8 cellular contexts compared by ENCODE assay signal in genomic region chr1:10211805-10212405, GRCh38. TPM values are rescaled to one million over a fixed set of nuclear protein-coding genes. Genes with fewer than 3 reads are reported as not detected.
DNase-seq lines count a peak whose midpoint lies in the region; TF ChIP-seq lines count a peak whose summit lies in the region.

No MANE protein-coding gene starts in this region.

- no peak for TF ChIP-seq POLR2A in sigmoid colon (IDR thresholded peaks at IDR 0.05)

- H3K4me3 ChIP-seq in ACC112 (ENCODE audit: low read depth, low read length), result peak overlapping the region; percentile 96
- H3K4me3 ChIP-seq in right atrium auricular region, result peak overlapping the region; percentile 85 to 96
- H3K4me3 ChIP-seq in sigmoid colon, result peak overlapping the region; percentile 89 to 95 (median 90)

- H3K27me3 ChIP-seq in ACC112 (ENCODE audit: insufficient read depth, low read length) (no peaks in the 10 kb centered on the region), H9 (ENCODE audit: insufficient read depth, low read length) (no peaks in the 10 kb centered on the region), right atrium auricular region (no peaks in the 10 kb centered on the region), sigmoid colon (no peaks in the 10 kb centered on the region)

- H3K9me3 ChIP-seq in H9 (ENCODE audit: control insufficient read depth, low read depth, low read length) (no peaks in the 10 kb centered on the region), right atrium auricular region (no peaks in the 10 kb centered on the region), sigmoid colon (no peaks in the 10 kb centered on the region)

- no peaks in the 10 kb centered on the region; a peak in 1 of 7 replicates for H3K36me3 Mint-ChIP-seq in H9 (ENCODE audit: insufficient read depth in 1 of 3, low read depth in 3 of 3)
- H3K36me3 Mint-ChIP-seq in activated CD4-positive, alpha-beta memory T cell treated with anti-CD3 and anti-CD28 coated beads for 36 hours, result no peaks in the 10 kb centered on the region

- H4K8ac ChIP-seq in H9 (replicated peaks; ENCODE audit: insufficient read length, low read depth, low read length), result no peak overlapping the region

- H4K20me1 ChIP-seq in H9 (ENCODE audit: control insufficient read depth, insufficient read depth, insufficient read length), result no peaks in the 10 kb centered on the region

- no peak overlapping the region for H2AK5ac ChIP-seq in H9 (ENCODE audit: insufficient read length, low read length)

- TF ChIP-seq EP300 in sigmoid colon (IDR thresholded peaks at IDR 0.05), result no peak

- H3K18ac ChIP-seq in H9 (ENCODE audit: insufficient read length, low read depth, low read length), result no peak overlapping the region

- H3K4ac ChIP-seq in H9 (ENCODE audit: low read depth, low read length), result no peak overlapping the region

- no peak overlapping the region for H3K23ac ChIP-seq in H9 (ENCODE audit: insufficient read length, low read depth, low read length)

- peak overlapping the region; percentile 94 to 98 for H3K4me3 Mint-ChIP-seq in H9
- H3K4me3 Mint-ChIP-seq in activated CD4-positive, alpha-beta memory T cell treated with anti-CD3 and anti-CD28 coated beads for 36 hours, result peak overlapping the region; percentile 76

- H3K79me1 ChIP-seq in H9 (ENCODE audit: insufficient read depth, low read depth, low read length, poor library complexity, severe bottlenecking), result peaks cover 5% of the 10 kb centered on the region

- WGBS in H9 (ENCODE audit: extremely low coverage, insufficient read length, low lambda C conversion rate), result no CpG with 5 or more reads among the region's 11 CpGs
- 49 to 60% methylated on average over 11 of the region's 11 CpGs for WGBS in sigmoid colon, 2 donors

- H4K5ac ChIP-seq in H9 (ENCODE audit: insufficient read length, low read depth, low read length), result no peak overlapping the region

- TF ChIP-seq CTCF in H9 (conservative IDR thresholded peaks at IDR 0.05), result no peak
- no peak for TF ChIP-seq CTCF in right atrium auricular region (IDR thresholded peaks at IDR 0.05)
- no peak for TF ChIP-seq CTCF in sigmoid colon (IDR thresholded peaks at IDR 0.05)
- no peak for TF ChIP-seq CTCF in GM13977 (IDR thresholded peaks at IDR 0.05; ENCODE audit: extremely low read depth, insufficient read depth, missing control alignments)

- H3K4me1 ChIP-seq in ACC112 (ENCODE audit: control insufficient read depth, insufficient read depth, low read length, unreplicated experiment) (peaks cover 32% of the 10 kb centered on the region), H9 (ENCODE audit: insufficient read depth, low read length) (no peaks in the 10 kb centered on the region; the same call in 1 of the 2 replicates), right atrium auricular region (peaks cover 0 to 48% of the 10 kb centered on the region in 2 donors), sigmoid colon (peaks cover 0 to 62% (median 53%) of the 10 kb centered on the region in 4 donors)

- H3K14ac ChIP-seq in H9 (ENCODE audit: insufficient read depth, low read length), result 0 out of 2 replicates have a peak overlapping the region, but pooled peaks have one; percentile 2

- H2AFZ ChIP-seq in ACC112 (ENCODE audit: low read length, unreplicated experiment) (peak overlapping the region; percentile 72), H9 (ENCODE audit: low read length) (no peak overlapping the region)

- H3K36me3 ChIP-seq in ACC112 (ENCODE audit: insufficient read depth, low read length), result no peaks in the 10 kb centered on the region
- no peaks in the 10 kb centered on the region for H3K36me3 ChIP-seq in right atrium auricular region
- no peaks in the 10 kb centered on the region for H3K36me3 ChIP-seq in sigmoid colon

- H3K79me2 ChIP-seq in ACC112 (ENCODE audit: control insufficient read depth, insufficient read depth, low read length, unreplicated experiment) (peaks cover 57% of the 10 kb centered on the region), H9 (ENCODE audit: insufficient read depth, low read length) (peaks cover 36% of the 10 kb centered on the region)

- H3K56ac ChIP-seq in H9 (ENCODE audit: insufficient read length, low read depth, low read length), result no peak overlapping the region

- no peak for DNase-seq in H9
- peak; percentile 40 for DNase-seq in activated CD4-positive, alpha-beta memory T cell treated with anti-CD3 and anti-CD28 coated beads for 36 hours
- no peak for DNase-seq in right atrium auricular region (ENCODE audit: low spot score)
- DNase-seq in sigmoid colon, result no peak
- DNase-seq in GM13977 (ENCODE audit: low spot score), result no peak
- DNase-seq in activated CD4-positive, CD25-positive, alpha-beta regulatory T cell (lab: John Stamatoyannopoulos, UW), result no peak
- DNase-seq in inferior parietal cortex (ENCODE audit: extremely low spot score), result no peak

- no peak overlapping the region for H4K91ac ChIP-seq in H9 (ENCODE audit: insufficient read length, low read depth, low read length)

- H2BK20ac ChIP-seq in H9 (ENCODE audit: low read depth, low read length, poor library complexity, severe bottlenecking), result no peak overlapping the region

- H3T11ph ChIP-seq in H9 (ENCODE audit: low read length), result no peak overlapping the region

- CTCF ChIA-PET in activated CD4-positive, alpha-beta memory T cell treated with anti-CD3 and anti-CD28 coated beads for 36 hours (lab: Charles Lee), result interaction anchor here (0.7 to 1.0 kb wide), 3 partner anchors 24 to 111 kb away, joined by 3 read pairs; no protein-coding TSS in a partner anchor

- H3K27ac ChIP-seq in ACC112 (ENCODE audit: low read depth, low read length), result peak overlapping the region; percentile 86
- no peak overlapping the region for H3K27ac ChIP-seq in H9 (ENCODE audit: insufficient read length, low read depth, low read length)
- peak overlapping the region; percentile 99 for H3K27ac ChIP-seq in right atrium auricular region
- H3K27ac ChIP-seq in sigmoid colon, result peak overlapping the region; percentile 99 to 100 (median 100)

- peaks cover 10% of the 10 kb centered on the region for H3K23me2 ChIP-seq in H9 (ENCODE audit: insufficient read length, low read depth, low read length, poor library complexity, severe bottlenecking)

- no peaks in the 10 kb centered on the region for H3K9me3 Mint-ChIP-seq in H9
- H3K9me3 Mint-ChIP-seq in activated CD4-positive, alpha-beta memory T cell treated with anti-CD3 and anti-CD28 coated beads for 36 hours, result no peaks in the 10 kb centered on the region

- H3K27ac Mint-ChIP-seq in H9, result peak overlapping the region; percentile 81 to 96 (median 93); a peak in 4 of 7 replicates
- peak overlapping the region; percentile 35 for H3K27ac Mint-ChIP-seq in activated CD4-positive, alpha-beta memory T cell treated with anti-CD3 and anti-CD28 coated beads for 36 hours

- intact Hi-C loops in activated CD4-positive, alpha-beta memory T cell treated with anti-CD3 and anti-CD28 coated beads for 36 hours (cut with micrococcal nuclease), result loop anchor here (1.0 to 10.0 kb wide), 5 partner anchors 39 to 303 kb away; no protein-coding TSS in a partner anchor
- intact Hi-C loops in sigmoid colon (cut with DNase I), result loop anchor here (2.0 to 5.0 kb wide), 4 partner anchors 40 to 179 kb away; partner anchors contain the start of gene UBE4B

- no peak overlapping the region for H2BK120ac ChIP-seq in H9 (ENCODE audit: low read depth, low read length, poor library complexity, severe bottlenecking)

- H2BK12ac ChIP-seq in H9 (ENCODE audit: insufficient read length, low read depth, low read length), result no peak overlapping the region

- H2BK5ac ChIP-seq in H9 (ENCODE audit: insufficient read length, low read length), result no peak overlapping the region

- H3K9ac ChIP-seq in H9 (ENCODE audit: extremely low read depth, insufficient read length, low read length), result peak overlapping the region; percentile 87

- H3K4me1 Mint-ChIP-seq in H9, result peaks cover 34 to 40% of the 10 kb centered on the region in 2 experiments
- peaks cover 48% of the 10 kb centered on the region for H3K4me1 Mint-ChIP-seq in activated CD4-positive, alpha-beta memory T cell treated with anti-CD3 and anti-CD28 coated beads for 36 hours (ENCODE audit: low read depth)

- peak overlapping the region; percentile 74 for H3K4me2 ChIP-seq in H9 (ENCODE audit: insufficient read depth, insufficient read length, low read length)

- in situ Hi-C loops in GM13977 (cut with MboI; ENCODE audit: low pct_unique_long_range_greater_than_20kb, low sequenced_read_pairs, unreplicated experiment), result no loop called here

- POLR2A ChIA-PET in activated CD4-positive, alpha-beta memory T cell treated with anti-CD3 and anti-CD28 coated beads for 36 hours (lab: Charles Lee), result no interaction called here

- no peak overlapping the region for H2BK15ac ChIP-seq in H9 (ENCODE audit: low read depth, low read length)

- no peaks in the 10 kb centered on the region for H3K27me3 Mint-ChIP-seq in H9 (ENCODE audit: low read depth)
- no peaks in the 10 kb centered on the region for H3K27me3 Mint-ChIP-seq in activated CD4-positive, alpha-beta memory T cell treated with anti-CD3 and anti-CD28 coated beads for 36 hours

RNA-seq across cellular contexts. Expression of gene KIF1B, which starts 1.5 kb away (rescaled TPM):
- total RNA-seq in H9 (2021), result 55.3 and 57.7 TPM in 2 replicates
- 10 to 100 TPM; 16.8 to 17.4 TPM for total RNA-seq in activated CD4-positive, alpha-beta memory T cell treated with anti-CD3 and anti-CD28 coated beads for 36 hours
- 10 to 100 TPM; 55.7 to 63.9 TPM for total RNA-seq in right atrium auricular region
- 10 to 100 TPM; 46.4 to 78.4 (median 52.8) TPM for total RNA-seq in sigmoid colon
- 10 to 100 TPM in 1 of 3 donors, 1 to 10 TPM in 2; 4.8 to 14.5 (median 5.1) TPM for polyA plus RNA-seq in sigmoid colon
